15 cellular contexts compared by ENCODE assay signal in genomic region chr16:46730126-46730525, GRCh38. TPM values are rescaled to one million over a fixed set of nuclear protein-coding genes. Genes with fewer than 3 reads are reported as not detected.
DNase-seq lines count a peak whose midpoint lies in the region; ATAC-seq and TF ChIP-seq lines count a peak whose summit lies in the region.
"Had no signal": no experiment of that assay in that cellular context is flagged by ENCODE, and none has a peak within 500 bp of the region (broad histone marks: within the 10 kb centered on the region; RNA-seq: fewer than 3 reads in every experiment).

No MANE protein-coding gene starts in this region.

- H3K4me1 Mint-ChIP-seq in stimulated activated naive CD8-positive, alpha-beta T cell treated with anti-CD3 and anti-CD28 coated beads, Interleukin-15, amount 100 ng/mL, for 72 hours, result no peaks in the 10 kb centered on the region
- no peaks in the 10 kb centered on the region for H3K4me1 Mint-ChIP-seq in stimulated activated memory B cell treated with anti-CD40 and anti-IgM and Interleukin-4, amounts not matched to agents 10 μg/mL and 1 μg/mL and 100 μg/mL, for 72 hours
- H3K4me1 Mint-ChIP-seq: CD4-positive, CD25-positive, alpha-beta regulatory T cell had no signal

- DNase-seq in cardiac muscle cell (ENCODE audit: low read depth in 1 of 2, low spot score in 1 of 2) (no peak), cardiac septum (ENCODE audit: low spot score) (no peak), activated gamma-delta T cell (lab: John Stamatoyannopoulos, UW) (no peak), MG63 (no peak)
- no peak for DNase-seq in stimulated activated naive CD8-positive, alpha-beta T cell treated with anti-CD3 and anti-CD28 coated beads, Interleukin-15, amount 100 ng/mL, for 72 hours
- no peak for DNase-seq in stimulated activated naive CD8-positive, alpha-beta T cell treated with anti-CD3 and anti-CD28 coated beads, Interleukin-15, Interleukin-2, amounts not matched to agents 100 U/mL and 50 U/mL, for 24 hours
- DNase-seq: ACHN; CD4-positive, CD25-positive, alpha-beta regulatory T cell; DMS53; GF-D8; HCEC 1CT; HFFc6 had no signal

- H3K4me3 ChIP-seq in cardiac muscle cell, result no peak overlapping the region
- no peak overlapping the region for H3K4me3 ChIP-seq in MG63
- H3K4me3 ChIP-seq: BLaER1 treated with 17β-estradiol and CSF1 and Interleukin-3, amounts not matched to agents 10 nM and 100 nM had no signal

- peaks cover 4% of the 10 kb centered on the region for H3K4me1 ChIP-seq in cardiac muscle cell (ENCODE audit: low read depth)

- H3K27ac ChIP-seq in cardiac muscle cell, result peak overlapping the region; percentile 51
- H3K27ac ChIP-seq: BLaER1 treated with 17β-estradiol and CSF1 and Interleukin-3, amounts not matched to agents 10 nM and 100 nM had no signal

- H3K4me3 Mint-ChIP-seq in stimulated activated naive CD8-positive, alpha-beta T cell treated with anti-CD3 and anti-CD28 coated beads, Interleukin-15, amount 100 ng/mL, for 72 hours, result no peak overlapping the region
- no peak overlapping the region for H3K4me3 Mint-ChIP-seq in stimulated activated memory B cell treated with anti-CD40 and anti-IgM and Interleukin-4, amounts not matched to agents 10 μg/mL and 1 μg/mL and 100 μg/mL, for 72 hours
- H3K4me3 Mint-ChIP-seq: CD4-positive, CD25-positive, alpha-beta regulatory T cell; HFFc6 had no signal

- peaks cover 10% of the 10 kb centered on the region for H3K36me3 Mint-ChIP-seq in stimulated activated memory B cell treated with anti-CD40 and anti-IgM and Interleukin-4, amounts not matched to agents 10 μg/mL and 1 μg/mL and 100 μg/mL, for 72 hours
- H3K36me3 Mint-ChIP-seq: CD4-positive, CD25-positive, alpha-beta regulatory T cell had no signal

- H3K9me3 ChIP-seq in cardiac muscle cell (ENCODE audit: low read depth) (no peaks in the 10 kb centered on the region), MG63 (no peaks in the 10 kb centered on the region)

- no peaks in the 10 kb centered on the region for H3K27me3 Mint-ChIP-seq in stimulated activated naive CD8-positive, alpha-beta T cell treated with anti-CD3 and anti-CD28 coated beads, Interleukin-15, amount 100 ng/mL, for 72 hours
- no peaks in the 10 kb centered on the region for H3K27me3 Mint-ChIP-seq in stimulated activated memory B cell treated with anti-CD40 and anti-IgM and Interleukin-4, amounts not matched to agents 10 μg/mL and 1 μg/mL and 100 μg/mL, for 72 hours

- H3K27ac Mint-ChIP-seq in stimulated activated naive CD8-positive, alpha-beta T cell treated with anti-CD3 and anti-CD28 coated beads, Interleukin-15, amount 100 ng/mL, for 72 hours, result no peak overlapping the region
- no peak overlapping the region for H3K27ac Mint-ChIP-seq in stimulated activated memory B cell treated with anti-CD40 and anti-IgM and Interleukin-4, amounts not matched to agents 10 μg/mL and 1 μg/mL and 100 μg/mL, for 72 hours
- H3K27ac Mint-ChIP-seq: CD4-positive, CD25-positive, alpha-beta regulatory T cell; HFFc6 had no signal

- ATAC-seq in stimulated activated naive CD8-positive, alpha-beta T cell treated with anti-CD3 and anti-CD28 coated beads, Interleukin-15, amount 100 ng/mL, for 72 hours, result peak; percentile 40
- no peak for ATAC-seq in stimulated activated naive CD8-positive, alpha-beta T cell treated with anti-CD3 and anti-CD28 coated beads, Interleukin-15, Interleukin-2, amounts not matched to agents 100 U/mL and 50 U/mL, for 24 hours
- peak; percentile 40 for ATAC-seq in stimulated activated memory B cell treated with anti-CD40 and anti-IgM and Interleukin-4, amounts not matched to agents 10 μg/mL and 1 μg/mL and 100 μg/mL, for 72 hours
- ATAC-seq: HepG2 had no signal

- H3K9me3 Mint-ChIP-seq in stimulated activated naive CD8-positive, alpha-beta T cell treated with anti-CD3 and anti-CD28 coated beads, Interleukin-15, amount 100 ng/mL, for 72 hours, result peaks cover 0 to 10% of the 10 kb centered on the region in 2 donors
- H3K9me3 Mint-ChIP-seq in stimulated activated memory B cell treated with anti-CD40 and anti-IgM and Interleukin-4, amounts not matched to agents 10 μg/mL and 1 μg/mL and 100 μg/mL, for 72 hours, result peaks cover 5% of the 10 kb centered on the region

- no peaks in the 10 kb centered on the region for H3K27me3 ChIP-seq in cardiac muscle cell
- 0 out of 2 replicates have a peak, but pooled peaks cover 2% of the 10 kb centered on the region for H3K27me3 ChIP-seq in MG63
- H3K27me3 ChIP-seq: BLaER1 treated with 17β-estradiol and CSF1 and Interleukin-3, amounts not matched to agents 10 nM and 100 nM had no signal

- no peak for TF ChIP-seq CTCF in cardiac muscle cell (IDR thresholded peaks at IDR 0.05; ENCODE audit: low read depth, low read length)

- intact Hi-C loops in cardiac septum (cut with DNase I), result no loop called here

- H3K36me3 ChIP-seq in cardiac muscle cell (peaks cover 45% of the 10 kb centered on the region), MG63 (no peaks in the 10 kb centered on the region)
- H3K36me3 ChIP-seq: BLaER1 treated with 17β-estradiol and CSF1 and Interleukin-3, amounts not matched to agents 10 nM and 100 nM had no signal

RNA-seq across cellular contexts. Expression of gene MYLK3, which starts 18.0 kb away (rescaled TPM):
- total RNA-seq in cardiac muscle cell (203 and 211 TPM in 2 replicates), cardiac septum (150 TPM)
- polyA plus RNA-seq in cardiac muscle cell, result 57.5 and 57.8 TPM in 2 replicates
- 0.10 and 0.64 TPM in 2 replicates for total RNA-seq in MG63 (2014; rRNA removed; shearing (Covaris generic); ENCODE audit: low replicate concordance)
- total RNA-seq: CD4-positive, CD25-positive, alpha-beta regulatory T cell had no signal
- polyA plus RNA-seq: CD4-positive, CD25-positive, alpha-beta regulatory T cell had no signal

RNA-seq across cellular contexts. Expression of gene ORC6, which starts 40.7 kb away (rescaled TPM):
- total RNA-seq in cardiac muscle cell (19.1 and 32.6 TPM in 2 replicates), cardiac septum (3.0 TPM)
- 35.5 and 59.3 TPM in 2 replicates for polyA plus RNA-seq in cardiac muscle cell
- 58.2 and 68.2 TPM in 2 replicates for total RNA-seq in MG63 (2014; rRNA removed; shearing (Covaris generic); ENCODE audit: low replicate concordance)

RNA-seq across cellular contexts. Expression of gene VPS35, which starts 41.1 kb away (rescaled TPM):
- total RNA-seq in cardiac muscle cell (58.9 and 63.2 TPM in 2 replicates), cardiac septum (86.9 TPM)
- 111 and 146 TPM in 2 replicates for polyA plus RNA-seq in cardiac muscle cell
- 134 and 163 TPM in 2 replicates for total RNA-seq in MG63 (2014; rRNA removed; shearing (Covaris generic); ENCODE audit: low replicate concordance)

Comparison
In these comparisons a context has a peak if more than half of its experiments do, and no peak if none do; other contexts are left out.
1. RNA of gene MYLK3, which starts 18.0 kb away (total RNA-seq): 203 to 211 TPM in cardiac muscle cell and 150 TPM in cardiac septum (single experiment); 0.10 to 0.64 TPM in MG63; every median in the first group is over 10 times any median in the second.